15 cellular contexts compared by ENCODE assay signal in genomic region chr6:169575365-169575764, GRCh38.
DNase-seq lines count a peak whose midpoint lies in the region; ATAC-seq, FAIRE-seq and TF ChIP-seq lines count a peak whose summit lies in the region.
"Had no signal": no experiment of that assay in that cellular context is flagged by ENCODE, and none has a peak within 500 bp of the region (broad histone marks: within the 10 kb centered on the region; RNA-seq: fewer than 3 reads in every experiment).

No MANE protein-coding gene starts in this region.

- FAIRE-seq in K562 (lab: Jason Lieb, UNC), result no peak
- FAIRE-seq: HepG2, HTR-8/SVneo had no signal

- no peak for ATAC-seq in activated naive CD8-positive, alpha-beta T cell treated with anti-CD3 and anti-CD28 coated beads, Interleukin-2, amount 10 ng/mL, durations not matched to agents 7 days and 5 days (ENCODE audit: low read depth)
- ATAC-seq in activated naive CD8-positive, alpha-beta T cell treated with anti-CD3 and anti-CD28 coated beads, Interleukin-2, amount 50 U/mL, for 24 hours, result no peak
- ATAC-seq in K562, result peak; percentile 70
- no peak for ATAC-seq in GM21515 (IDR thresholded peaks at IDR 0.05; ENCODE audit: unreplicated experiment)
- ATAC-seq: HepG2 had no signal

- CTCF ChIA-PET in K562 (lab: Yijun Ruan, JAX; ENCODE audit: low intra/inter-chr PET ratio), result no interaction called here

- H3K36me3 Mint-ChIP-seq in activated naive CD8-positive, alpha-beta T cell treated with anti-CD3 and anti-CD28 coated beads, Interleukin-2, amount 10 ng/mL, durations not matched to agents 7 days and 5 days, result peaks cover 7% of the 10 kb centered on the region
- peaks cover 5% of the 10 kb centered on the region for H3K36me3 Mint-ChIP-seq in activated naive CD8-positive, alpha-beta T cell treated with anti-CD3 and anti-CD28 coated beads, Interleukin-2, amount 50 U/mL, for 24 hours (ENCODE audit: low read depth)

- peaks cover 2% of the 10 kb centered on the region for H3K4me1 Mint-ChIP-seq in activated naive CD8-positive, alpha-beta T cell treated with anti-CD3 and anti-CD28 coated beads, Interleukin-2, amount 10 ng/mL, durations not matched to agents 7 days and 5 days
- no peaks in the 10 kb centered on the region for H3K4me1 Mint-ChIP-seq in activated naive CD8-positive, alpha-beta T cell treated with anti-CD3 and anti-CD28 coated beads, Interleukin-2, amount 50 U/mL, for 24 hours

- peak overlapping the region; percentile 3 for H3K27ac Mint-ChIP-seq in activated naive CD8-positive, alpha-beta T cell treated with anti-CD3 and anti-CD28 coated beads, Interleukin-2, amount 10 ng/mL, durations not matched to agents 7 days and 5 days
- H3K27ac Mint-ChIP-seq in activated naive CD8-positive, alpha-beta T cell treated with anti-CD3 and anti-CD28 coated beads, Interleukin-2, amount 50 U/mL, for 24 hours, result no peak overlapping the region
- H3K27ac Mint-ChIP-seq: CD8-positive, alpha-beta memory T cell had no signal

- DNase-seq in activated naive CD8-positive, alpha-beta T cell treated with anti-CD3 and anti-CD28 coated beads, Interleukin-2, amount 10 ng/mL, durations not matched to agents 7 days and 5 days, result no peak
- no peak for DNase-seq in activated naive CD8-positive, alpha-beta T cell treated with anti-CD3 and anti-CD28 coated beads, Interleukin-2, amount 50 U/mL, for 24 hours
- DNase-seq in K562 (ENCODE audit: extremely low read depth in 1 of 4, low spot score in 3 of 4), result peak in 2 of 4 experiments; percentile 36 to 48
- DNase-seq in lower leg skin (ENCODE audit: low spot score in 2 of 2), result peak; percentile 2 to 43
- no peak for DNase-seq in SHP77 treated with DMSO at 0.1 percent for 48 hours (lab: John Stamatoyannopoulos, UW)
- no peak for DNase-seq in NCI-H446 treated with DMSO at 0.1 percent for 48 hours (lab: John Stamatoyannopoulos, UW)
- DNase-seq: 8988T; AML-193; CD8-positive, alpha-beta memory T cell; GM23248; H7 had no signal

- WGBS in K562 (ENCODE audit: insufficient coverage, low coverage, missing lambda C conversion rate), result 8% methylated on average over 5 of the region's 5 CpGs
- WGBS in lower leg skin, 2 donors, result 92 to 95% methylated on average over 5 of the region's 5 CpGs

- H3K9me1 ChIP-seq in K562 (ENCODE audit: control insufficient read depth, insufficient read depth, low read length), result no peaks in the 10 kb centered on the region

- no peak for TF ChIP-seq CTCF in K562 (IDR thresholded peaks at IDR 0.05 in 2 of 3, conservative IDR thresholded peaks at IDR 0.05 in 1 of 3; ENCODE audit: insufficient read depth in 2 of 3, low read depth in 1 of 3, low read length in 3 of 3)
- no peak for TF ChIP-seq CTCF in lower leg skin (IDR thresholded peaks at IDR 0.05)

- H3K9ac ChIP-seq in K562 (ENCODE audit: insufficient read depth in 1 of 2, low read depth in 2 of 2, low read length in 2 of 2), result no peak overlapping the region
- H3K9ac ChIP-seq: BLaER1, GM23248 had no signal

- no peak for TF ChIP-seq RAD21 in K562 (CRISPR knock-in tag; conservative IDR thresholded peaks at IDR 0.05 in 1 of 2, IDR thresholded peaks at IDR 0.05 in 1 of 2)

- peaks cover 0 to 8% of the 10 kb centered on the region in 2 experiments; a peak in 1 of 5 replicates for H3K4me1 ChIP-seq in K562 (replicated peaks in 1 of 2; ENCODE audit: control insufficient read depth in 2 of 2, insufficient read depth in 2 of 2, low read length in 2 of 2)
- H3K4me1 ChIP-seq: BLaER1 had no signal

- TF ChIP-seq POLR2A in K562 (conservative IDR thresholded peaks at IDR 0.05) (no peak), lower leg skin (IDR thresholded peaks at IDR 0.05) (no peak)

- no peaks in the 10 kb centered on the region for H3K79me2 ChIP-seq in K562 (ENCODE audit: control insufficient read depth, insufficient read depth, low read length)

- TF ChIP-seq EP300 in K562 (IDR thresholded peaks at IDR 0.05; ENCODE audit: low read length), result no peak

- no peak overlapping the region for H2AFZ ChIP-seq in K562 (ENCODE audit: low read depth, low read length)
- H2AFZ ChIP-seq: GM23248 had no signal

- intact Hi-C loops in K562 (cut with micrococcal nuclease), result no loop called here
- intact Hi-C loops in lower leg skin (cut with DNase I; ENCODE audit: low total_unique reads), result no loop called here

- peaks cover 2 to 5% of the 10 kb centered on the region in 2 experiments; a peak in 2 of 5 replicates for H3K27me3 ChIP-seq in K562 (ENCODE audit: control insufficient read depth in 2 of 2, insufficient read depth in 2 of 2, low read length in 2 of 2)
- H3K27me3 ChIP-seq: BLaER1 had no signal

- in situ Hi-C loops in K562 (cut with MboI), result no loop called here

- H4K20me1 ChIP-seq in K562 (replicated peaks; ENCODE audit: control insufficient read depth, insufficient read depth, low read length), result no peaks in the 10 kb centered on the region
- H4K20me1 ChIP-seq: BLaER1 had no signal

- BruUV-seq in K562 (replicated peaks; lab: Mats Ljungman, UMichigan), result no TSS peak

- no peak overlapping the region for H3K27ac ChIP-seq in K562 (ENCODE audit: extremely low read depth, low read depth, low read length)
- H3K27ac ChIP-seq: BLaER1, GM23248 had no signal

- H3K27me3 Mint-ChIP-seq in activated naive CD8-positive, alpha-beta T cell treated with anti-CD3 and anti-CD28 coated beads, Interleukin-2, amount 10 ng/mL, durations not matched to agents 7 days and 5 days, result peaks cover 5% of the 10 kb centered on the region
- H3K27me3 Mint-ChIP-seq in activated naive CD8-positive, alpha-beta T cell treated with anti-CD3 and anti-CD28 coated beads, Interleukin-2, amount 50 U/mL, for 24 hours, result no peaks in the 10 kb centered on the region
- H3K27me3 Mint-ChIP-seq: CD8-positive, alpha-beta memory T cell had no signal

- H3K4me3 Mint-ChIP-seq in activated naive CD8-positive, alpha-beta T cell treated with anti-CD3 and anti-CD28 coated beads, Interleukin-2, amount 10 ng/mL, durations not matched to agents 7 days and 5 days, result no peak overlapping the region
- no peak overlapping the region for H3K4me3 Mint-ChIP-seq in activated naive CD8-positive, alpha-beta T cell treated with anti-CD3 and anti-CD28 coated beads, Interleukin-2, amount 50 U/mL, for 24 hours
- H3K4me3 Mint-ChIP-seq: CD8-positive, alpha-beta memory T cell had no signal

- no peak overlapping the region for H3K4me2 ChIP-seq in K562 (ENCODE audit: insufficient read depth, low read length)
- H3K4me2 ChIP-seq: BLaER1 had no signal

- POLR2A ChIA-PET in activated naive CD8-positive, alpha-beta T cell treated with anti-CD3 and anti-CD28 coated beads, Interleukin-2, amount 10 ng/mL, durations not matched to agents 7 days and 5 days (lab: Charles Lee), result no interaction called here
- POLR2A ChIA-PET in K562 (lab: Yijun Ruan, JAX), result interaction anchor here (0.6 kb wide), 2 partner anchors 12 to 47 kb away, joined by 3 read pairs; no protein-coding TSS in a partner anchor

- H3K9me3 ChIP-seq in K562 (replicated peaks; ENCODE audit: control insufficient read depth, insufficient read depth, low read depth, low read length), result no peaks in the 10 kb centered on the region

- no peaks in the 10 kb centered on the region for H3K9me3 Mint-ChIP-seq in activated naive CD8-positive, alpha-beta T cell treated with anti-CD3 and anti-CD28 coated beads, Interleukin-2, amount 10 ng/mL, durations not matched to agents 7 days and 5 days
- H3K9me3 Mint-ChIP-seq in activated naive CD8-positive, alpha-beta T cell treated with anti-CD3 and anti-CD28 coated beads, Interleukin-2, amount 50 U/mL, for 24 hours, result no peaks in the 10 kb centered on the region
- H3K9me3 Mint-ChIP-seq: CD8-positive, alpha-beta memory T cell had no signal

- H3K36me3 ChIP-seq in K562 (ENCODE audit: control insufficient read depth, insufficient read depth, low read length), result no peaks in the 10 kb centered on the region

- H3K4me3 ChIP-seq in K562 (no peak overlapping the region), lower leg skin (ENCODE audit: low read depth, poor library complexity, severe bottlenecking) (no peak overlapping the region)
- H3K4me3 ChIP-seq: BLaER1, GM23248 had no signal

TF ChIP-seq in K562, 482 proteins besides CTCF, POLR2A, EP300 and RAD21:
- TF ChIP-seq CBFA2T3 (IDR thresholded peaks at IDR 0.05) (peak; percentile 11; the same call in 1 of the 2 replicates), BHLHE40 (IDR thresholded peaks at IDR 0.05; ENCODE audit: low read length) (no peak)

Comparison
In these comparisons a context has a peak if more than half of its experiments do, and no peak if none do; other contexts are left out.
1. DNase-seq: peak in lower leg skin (2 of 2); none in activated naive CD8-positive, alpha-beta T cell treated with anti-CD3 and anti-CD28 coated beads, Interleukin-2, amount 10 ng/mL, durations not matched to agents 7 days and 5 days (single experiment), activated naive CD8-positive, alpha-beta T cell treated with anti-CD3 and anti-CD28 coated beads, Interleukin-2, amount 50 U/mL, for 24 hours (single experiment), SHP77 treated with DMSO at 0.1 percent for 48 hours (single experiment) and NCI-H446 treated with DMSO at 0.1 percent for 48 hours (single experiment).